9 cellular contexts compared by ENCODE assay signal in genomic region chr6:134295953-134296553, GRCh38. TPM values are rescaled to one million over a fixed set of nuclear protein-coding genes. Genes with fewer than 3 reads are reported as not detected.
DNase-seq lines count a peak whose midpoint lies in the region; ATAC-seq and TF ChIP-seq lines count a peak whose summit lies in the region.
"Had no signal": no experiment of that assay in that cellular context is flagged by ENCODE, and none has a peak within 500 bp of the region (broad histone marks: within the 10 kb centered on the region; RNA-seq: fewer than 3 reads in every experiment).

No MANE protein-coding gene starts in this region.

- no peaks in the 10 kb centered on the region for H3K4me1 ChIP-seq in gastrocnemius medialis
- peaks cover 13% of the 10 kb centered on the region for H3K4me1 ChIP-seq in BE2C

- TF ChIP-seq CTCF in GM13977 (IDR thresholded peaks at IDR 0.05; ENCODE audit: extremely low read depth, insufficient read depth, missing control alignments) (no peak), gastrocnemius medialis (IDR thresholded peaks at IDR 0.05 in 4 of 5, conservative IDR thresholded peaks at IDR 0.05 in 1 of 5) (no peak), BE2C (IDR thresholded peaks at IDR 0.05; ENCODE audit: low read depth, low read length) (no peak)

- H3K36me3 ChIP-seq in gastrocnemius medialis (no peaks in the 10 kb centered on the region), BE2C (no peaks in the 10 kb centered on the region)

- H3K4me3 ChIP-seq in gastrocnemius medialis (no peak overlapping the region), BE2C (ENCODE audit: low read depth, low read length) (no peak overlapping the region)

- DNase-seq in GM13977 (ENCODE audit: low spot score): peak; percentile 42
- peak; percentile 79 to 88 for DNase-seq in SW 1271 (lab: John Stamatoyannopoulos, UW)
- DNase-seq in globus pallidus (ENCODE audit: low spot score): peak; percentile 73
- DNase-seq in gastrocnemius medialis: no peak
- DNase-seq in BE2C: no peak

- no peaks in the 10 kb centered on the region for H3K9me3 ChIP-seq in gastrocnemius medialis
- H3K9me3 ChIP-seq in BE2C: no peaks in the 10 kb centered on the region

- H3K27me3 ChIP-seq in gastrocnemius medialis (no peaks in the 10 kb centered on the region), BE2C (no peaks in the 10 kb centered on the region)

- intact Hi-C loops in gastrocnemius medialis (cut with DNase I; ENCODE audit: low total_unique reads): no loop called here

- no peak for TF ChIP-seq POLR2A in gastrocnemius medialis (IDR thresholded peaks at IDR 0.05)

- H3K27ac ChIP-seq in gastrocnemius medialis: no peak overlapping the region

- ATAC-seq in HG03520 (IDR thresholded peaks at IDR 0.05; ENCODE audit: unreplicated experiment): peak; percentile 58
- ATAC-seq in gastrocnemius medialis: peak; percentile 50 to 64
- ATAC-seq in HG02642 (IDR thresholded peaks at IDR 0.05; ENCODE audit: poor library complexity, unreplicated experiment): no peak
- no peak for ATAC-seq in HG02970 (IDR thresholded peaks at IDR 0.05; ENCODE audit: low FRiP score, unreplicated experiment)
- ATAC-seq: T-cell had no signal

- in situ Hi-C loops in GM13977 (cut with MboI; ENCODE audit: low pct_unique_long_range_greater_than_20kb, low sequenced_read_pairs, unreplicated experiment): no loop called here
- in situ Hi-C loops in gastrocnemius medialis (cut with MboI; ENCODE audit: low sequenced_read_pairs in 4 of 4): no loop called here

RNA-seq across cellular contexts. Expression of gene SGK1, which starts 21.9 kb away (rescaled TPM):
- 100 to 1,000 TPM in 1 of 4 donors, 10 to 100 TPM in 3; 43.7 to 100 (median 56.2) TPM for total RNA-seq in gastrocnemius medialis
- 84.5 TPM for polyA plus RNA-seq in BE2C (2012; ENCODE audit: insufficient read depth, insufficient read length, low read depth)

Comparison
In these comparisons a context has a peak if more than half of its experiments do, and no peak if none do; other contexts are left out.
1. DNase-seq: peak in GM13977 (single experiment), SW 1271 (2 of 2) and globus pallidus (single experiment); none in gastrocnemius medialis (0 of 2) and BE2C (single experiment).
2. ATAC-seq: peak in HG03520 (single experiment) and gastrocnemius medialis (2 of 2); none in HG02642 (single experiment) and HG02970 (single experiment).